Comparison of ENCODE assay signal across 16 cellular contexts in the genomic region with DNA sequence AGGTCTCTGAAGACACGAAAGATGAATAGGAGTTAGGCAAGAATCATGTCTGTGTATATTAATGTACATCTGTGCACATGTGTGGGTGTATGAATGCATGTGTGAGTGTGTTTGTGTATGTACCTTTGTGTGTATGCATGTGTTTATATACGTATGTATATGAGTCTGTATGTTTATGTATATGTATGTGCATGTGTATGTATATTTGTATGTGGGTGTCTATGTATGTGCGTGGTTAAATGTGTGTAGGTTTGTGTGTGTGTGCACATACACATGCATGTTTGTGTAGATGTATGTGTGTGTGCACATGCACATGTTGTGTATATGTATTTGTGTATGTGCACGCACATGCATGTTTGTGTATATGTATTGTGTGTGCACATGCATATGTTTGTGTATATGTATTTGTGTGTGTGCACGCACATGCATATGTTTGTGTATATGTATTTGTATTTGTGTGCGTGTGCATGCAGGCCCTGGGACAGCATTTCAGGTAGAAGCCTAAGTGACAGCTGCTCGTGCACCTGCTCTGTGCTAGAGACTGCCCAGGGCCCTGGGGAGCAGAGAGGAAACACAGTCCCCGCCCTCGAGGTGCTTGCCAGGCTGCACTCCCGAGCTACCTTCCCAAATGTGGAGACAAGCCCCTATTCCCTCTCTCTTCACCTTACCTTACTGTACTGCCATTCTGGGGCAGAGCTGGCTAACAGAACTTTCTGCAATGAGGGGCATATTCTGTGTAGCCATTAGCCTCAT. TPM values are rescaled to one million over a fixed set of nuclear protein-coding genes. Genes with fewer than 3 reads are reported as not detected.
DNase-seq lines count a peak whose midpoint lies in the region; ATAC-seq, FAIRE-seq and TF ChIP-seq lines count a peak whose summit lies in the region.
"Had no signal": no experiment of that assay in that cellular context is flagged by ENCODE, and none has a peak within 500 bp of the region (broad histone marks: within the 10 kb centered on the region; RNA-seq: fewer than 3 reads in every experiment).

No MANE protein-coding gene starts in this region.

- peaks cover 0 to 12% (median 0%) of the 10 kb centered on the region in 4 donors for H3K27me3 ChIP-seq in esophagus muscularis mucosa

- no peak for TF ChIP-seq CTCF in esophagus muscularis mucosa (IDR thresholded peaks at IDR 0.05)

- H3K4me3 ChIP-seq in esophagus muscularis mucosa, result no peak overlapping the region
- H3K4me3 ChIP-seq: GM23248 had no signal

- ATAC-seq in left colon, result peak; percentile 31

- H3K9me3 ChIP-seq in esophagus muscularis mucosa, result no peaks in the 10 kb centered on the region

- intact Hi-C loops in left colon (cut with DNase I, micrococcal nuclease) (no loop called here), esophagus muscularis mucosa (cut with DNase I) (no loop called here)

- H3K36me3 ChIP-seq in esophagus muscularis mucosa, result no peaks in the 10 kb centered on the region

- no peak overlapping the region for H3K27ac ChIP-seq in esophagus muscularis mucosa (replicated peaks in 1 of 4)
- H3K27ac ChIP-seq: C4-2B, GM23248, HL-60 had no signal

- TF ChIP-seq POLR2A in esophagus muscularis mucosa (IDR thresholded peaks at IDR 0.05; ENCODE audit: low read depth), result no peak

- no peaks in the 10 kb centered on the region for H3K4me1 ChIP-seq in esophagus muscularis mucosa

- FAIRE-seq in urothelium cell line (lab: Jason Lieb, UNC) (peak; percentile 5), GM19239 (lab: Jason Lieb, UNC) (no peak)
- FAIRE-seq: A204.1 had no signal

- peak; percentile 9 to 11 for DNase-seq in NCI-H526 (lab: John Stamatoyannopoulos, UW)
- no peak for DNase-seq in NCI-H526 treated with DMSO at 0.1 percent for 48 hours (lab: John Stamatoyannopoulos, UW)
- DNase-seq in NCI-H2171 treated with DMSO at 0.1 percent for 48 hours (lab: John Stamatoyannopoulos, UW), result peak; percentile 54
- DNase-seq in left colon, result no peak
- no peak for DNase-seq in urothelium cell line (ENCODE audit: low spot score)
- no peak for DNase-seq in GM19239 (ENCODE audit: insufficient read length, low spot score)
- DNase-seq in esophagus muscularis mucosa (ENCODE audit: extremely low spot score), result no peak
- DNase-seq: CD4-positive, alpha-beta memory T cell; DND-41; GF-D8; GM23248; H7 had no signal

- WGBS in esophagus muscularis mucosa, result 91% methylated on average over 7 of the region's 10 CpGs

- TF ChIP-seq EP300 in esophagus muscularis mucosa (IDR thresholded peaks at IDR 0.05), result no peak

RNA-seq across cellular contexts. Expression of gene PNLIPRP1, which starts 12.1 kb away (rescaled TPM):
- total RNA-seq in left colon (under 1 TPM; 0.50 to 0.82 TPM), esophagus muscularis mucosa (not detected)
- total RNA-seq: B cell; CD4-positive, alpha-beta memory T cell; GM23248; H7 had no signal

RNA-seq across cellular contexts. Expression of gene PNLIPRP2, which starts 17.9 kb away (rescaled TPM):
- total RNA-seq in left colon, result 10 to 100 TPM; 10.3 to 10.7 TPM
- total RNA-seq in esophagus muscularis mucosa, result not detected
- total RNA-seq: B cell; CD4-positive, alpha-beta memory T cell; GM23248; H7 had no signal

RNA-seq across cellular contexts. Expression of gene PNLIP, which starts 57.1 kb away (rescaled TPM):
- under 1 TPM in 1 of 2 donors, not detected in 1; 0.89 TPM for total RNA-seq in left colon
- not detected for total RNA-seq in esophagus muscularis mucosa
- total RNA-seq: B cell; CD4-positive, alpha-beta memory T cell; GM23248; H7 had no signal

Comparison
In these comparisons a context has a peak if more than half of its experiments do, and no peak if none do; other contexts are left out.
1. DNase-seq: peak in NCI-H526 (2 of 2) and NCI-H2171 treated with DMSO at 0.1 percent for 48 hours (single experiment); none in NCI-H526 treated with DMSO at 0.1 percent for 48 hours (single experiment), left colon (0 of 2), urothelium cell line (single experiment), GM19239 (single experiment) and esophagus muscularis mucosa (single experiment).
2. RNA of gene PNLIPRP2, which starts 17.9 kb away (total RNA-seq): 10.3 to 10.7 TPM in left colon; not detected in esophagus muscularis mucosa; every median in the first group is over 10 times any median in the second.